Comparison of ENCODE assay signal across 29 cellular contexts in the genomic region with DNA sequence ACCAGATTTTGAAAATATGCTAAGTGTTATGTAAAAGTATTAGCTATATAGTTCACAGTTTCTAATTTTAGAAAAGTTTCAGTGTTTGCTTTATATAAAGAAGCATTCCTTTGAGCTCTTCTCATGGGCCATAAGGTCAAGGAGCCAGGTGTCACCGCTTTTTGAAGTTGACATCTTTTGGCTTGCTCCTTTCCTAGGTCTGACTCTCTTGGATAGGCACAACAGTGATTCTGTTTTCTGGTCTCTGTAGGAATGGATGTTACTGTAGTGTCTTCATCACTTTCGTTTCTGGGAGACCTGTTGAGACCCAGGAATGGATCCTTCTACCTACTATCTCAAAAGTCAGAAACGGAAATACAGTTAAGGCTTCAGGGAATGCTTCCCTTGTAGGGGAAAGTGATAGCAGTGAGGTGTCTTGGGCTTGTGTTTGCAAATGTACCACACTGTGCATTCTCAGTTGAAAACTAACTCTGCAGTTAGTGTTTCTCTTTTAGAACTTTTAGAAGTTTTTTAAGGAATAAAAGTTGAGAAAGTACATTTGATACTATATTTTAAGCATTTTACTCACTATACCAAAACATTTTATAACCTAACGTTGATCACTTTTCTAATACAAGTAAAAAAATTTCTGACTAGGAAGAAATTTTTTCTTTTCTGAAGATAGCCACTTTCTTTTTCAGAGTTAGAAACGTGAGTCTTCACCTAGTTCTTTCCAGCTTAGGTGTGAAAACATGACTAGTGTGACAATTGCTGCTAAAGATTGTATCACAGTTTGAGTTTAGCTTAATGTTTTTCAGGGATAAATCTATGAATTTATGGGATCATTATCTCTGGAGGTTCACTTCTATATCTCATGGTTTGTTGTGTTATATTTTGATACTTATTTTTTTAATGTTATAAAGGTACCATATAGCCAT. TPM values are rescaled to one million over a fixed set of nuclear protein-coding genes. Genes with fewer than 3 reads are reported as not detected.
DNase-seq lines count a peak whose midpoint lies in the region; ATAC-seq and TF ChIP-seq lines count a peak whose summit lies in the region.
"Had no signal": no experiment of that assay in that cellular context is flagged by ENCODE, and none has a peak within 500 bp of the region (broad histone marks: within the 10 kb centered on the region; RNA-seq: fewer than 3 reads in every experiment).

No MANE protein-coding gene starts in this region.

- POLR2A ChIA-PET in HEK293 (lab: Yijun Ruan, JAX), result interaction anchor here (0.6 kb wide), 1 partner anchor 55 kb away, joined by 3 read pairs; no protein-coding TSS in a partner anchor

- H3K79me2 ChIP-seq in trophoblast cell (ENCODE audit: control insufficient read depth, insufficient read depth, low read length, poor library complexity), result peaks cover 5% of the 10 kb centered on the region

- H3K23ac ChIP-seq in trophoblast cell (ENCODE audit: low read length), result no peak overlapping the region

- no peak overlapping the region for H4K8ac ChIP-seq in trophoblast cell (ENCODE audit: low read depth, low read length)

- no peaks in the 10 kb centered on the region for H3K27me3 Mint-ChIP-seq in central memory CD8-positive, alpha-beta T cell
- H3K27me3 Mint-ChIP-seq: activated naive CD8-positive, alpha-beta T cell treated with anti-CD3 and anti-CD28 coated beads, Interleukin-2, amount 50 U/mL, for 24 hours; naive thymus-derived CD4-positive, alpha-beta T cell; stimulated activated naive CD8-positive, alpha-beta T cell treated with anti-CD3 and anti-CD28 coated beads, Interleukin-15, amount 100 ng/mL, for 72 hours had no signal

- H3K4me2 ChIP-seq in trophoblast cell (ENCODE audit: low read length), result no peak overlapping the region

- H3K9me3 ChIP-seq in cardiac muscle cell (ENCODE audit: low read depth) (no peaks in the 10 kb centered on the region), HEK293 (ENCODE audit: control insufficient read depth, insufficient read depth, low read depth, low read length) (no peaks in the 10 kb centered on the region), trophoblast cell (ENCODE audit: insufficient read depth, low read depth, low read length) (no peaks in the 10 kb centered on the region)
- H3K9me3 ChIP-seq: tibial artery had no signal

- no peak overlapping the region for H4K91ac ChIP-seq in trophoblast cell (ENCODE audit: low read depth, low read length)

- H3K27me3 ChIP-seq in cardiac muscle cell, result no peaks in the 10 kb centered on the region
- no peaks in the 10 kb centered on the region for H3K27me3 ChIP-seq in trophoblast cell (ENCODE audit: insufficient read depth, low read length)
- H3K27me3 ChIP-seq: dorsolateral prefrontal cortex, tibial artery had no signal

- DNase-seq in cardiac muscle cell (ENCODE audit: low read depth in 1 of 2, low spot score in 1 of 2) (peak in 1 of 2 donors; percentile 52), Right ventricle myocardium superior (no peak), trophoblast cell (no peak), RKO (ENCODE audit: low spot score) (no peak), erythroblast (lab: John Stamatoyannopoulos, UW) (no peak)
- no peak for DNase-seq in central memory CD8-positive, alpha-beta T cell (ENCODE audit: low spot score in 2 of 2)
- DNase-seq: activated CD4-positive, alpha-beta T cell treated with anti-CD3 and anti-CD28 coated beads for 48 hours; activated naive CD8-positive, alpha-beta T cell treated with anti-CD3 and anti-CD28 coated beads, Interleukin-2, amount 50 U/mL, for 24 hours; activated T-cell treated with anti-CD3 and anti-CD28 coated beads, Interleukin-2, amount 50 U/mL, for 4 hours; CD8-positive, alpha-beta T cell; DMS153; dorsolateral prefrontal cortex; islet precursor cell; Karpas-422; left ventricle myocardium superior; naive thymus-derived CD4-positive, alpha-beta T cell; NCI-H1436 treated with DMSO at 0.1 percent for 48 hours; PC-3; SHP77; small intestine; stimulated activated CD4-positive, alpha-beta T cell treated with anti-CD3 and anti-CD28 coated beads, Interleukin-1b, Interleukin-23, amount 100 ng/mL, for 48 hours; stimulated activated CD8-positive, alpha-beta memory T cell treated with anti-CD3 and anti-CD28 coated beads, Interleukin-4, amount 100 ng/mL, for 48 hours; stimulated activated naive CD8-positive, alpha-beta T cell treated with anti-CD3 and anti-CD28 coated beads, Interleukin-15, amount 100 ng/mL, for 72 hours; T-helper 9 cell; tibial artery; WERI-Rb-1 had no signal

- H3K27ac ChIP-seq in cardiac muscle cell (peak overlapping the region; percentile 72), HEK293 (ENCODE audit: extremely low read depth, low read depth, low read length) (no peak overlapping the region), trophoblast cell (ENCODE audit: low read depth, low read length) (no peak overlapping the region)
- H3K27ac ChIP-seq: dorsolateral prefrontal cortex, tibial artery, WERI-Rb-1 had no signal

- H3K27ac Mint-ChIP-seq in central memory CD8-positive, alpha-beta T cell (ENCODE audit: low read depth), result no peak overlapping the region
- H3K27ac Mint-ChIP-seq: activated naive CD8-positive, alpha-beta T cell treated with anti-CD3 and anti-CD28 coated beads, Interleukin-2, amount 50 U/mL, for 24 hours; CD8-positive, alpha-beta T cell; mesothelial cell of epicardium; stimulated activated naive CD8-positive, alpha-beta T cell treated with anti-CD3 and anti-CD28 coated beads, Interleukin-15, amount 100 ng/mL, for 72 hours had no signal

- H4K12ac ChIP-seq in trophoblast cell (ENCODE audit: low read depth, low read length), result no peak overlapping the region

- no peaks in the 10 kb centered on the region for H3K9me3 Mint-ChIP-seq in central memory CD8-positive, alpha-beta T cell
- H3K9me3 Mint-ChIP-seq: activated naive CD8-positive, alpha-beta T cell treated with anti-CD3 and anti-CD28 coated beads, Interleukin-2, amount 50 U/mL, for 24 hours; CD8-positive, alpha-beta T cell; mesothelial cell of epicardium had no signal

- no peak overlapping the region for H3K18ac ChIP-seq in trophoblast cell (ENCODE audit: low read length)

- CTCF ChIA-PET in HEK293 (lab: Yijun Ruan, JAX), result no interaction called here

- H3K9ac ChIP-seq in trophoblast cell (ENCODE audit: low read length), result no peak overlapping the region

- ATAC-seq in Right ventricle myocardium superior (ENCODE audit: poor library complexity), result no peak
- peak; percentile 60 for ATAC-seq in central memory CD8-positive, alpha-beta T cell (replicated peaks; ENCODE audit: extremely low read depth, poor library complexity, severe bottlenecking)
- ATAC-seq in GM18870 (IDR thresholded peaks at IDR 0.05; ENCODE audit: unreplicated experiment), result no peak
- ATAC-seq: activated naive CD8-positive, alpha-beta T cell treated with anti-CD3 and anti-CD28 coated beads, Interleukin-2, amount 50 U/mL, for 24 hours; activated T-cell treated with anti-CD3 and anti-CD28 coated beads, Interleukin-2, amount 50 U/mL, for 4 hours; CD8-positive, alpha-beta T cell; left ventricle myocardium superior; naive thymus-derived CD4-positive, alpha-beta T cell; PC-3; stimulated activated naive CD8-positive, alpha-beta T cell treated with anti-CD3 and anti-CD28 coated beads, Interleukin-15, amount 100 ng/mL, for 72 hours had no signal

- H3K79me1 ChIP-seq in trophoblast cell (ENCODE audit: low read length), result no peaks in the 10 kb centered on the region

- TF ChIP-seq CTCF in cardiac muscle cell (IDR thresholded peaks at IDR 0.05; ENCODE audit: low read depth, low read length) (no peak), HEK293 (tag by site-specific recombination; IDR thresholded peaks at IDR 0.05) (no peak)

- no peak overlapping the region for H2BK5ac ChIP-seq in trophoblast cell (ENCODE audit: low read depth, low read length, poor library complexity)

- WGBS in trophoblast cell (ENCODE audit: extremely low coverage, insufficient coverage, insufficient read length), result no CpG with 5 or more reads among the region's 5 CpGs

- H2BK120ac ChIP-seq in trophoblast cell (ENCODE audit: insufficient read depth, low read length, poor library complexity), result no peak overlapping the region

- H3K4me3 ChIP-seq in cardiac muscle cell (no peak overlapping the region), HEK293 (ENCODE audit: low read depth, low read length) (no peak overlapping the region), trophoblast cell (ENCODE audit: low read depth, low read length) (no peak overlapping the region)
- H3K4me3 ChIP-seq: dorsolateral prefrontal cortex, tibial artery had no signal

- H2AK5ac ChIP-seq in trophoblast cell (ENCODE audit: low read length), result no peak overlapping the region

- no peak overlapping the region for H2AFZ ChIP-seq in trophoblast cell (ENCODE audit: insufficient read depth, low read length, poor library complexity)

- no peak overlapping the region for H3K14ac ChIP-seq in trophoblast cell (ENCODE audit: low read length)

- H2BK12ac ChIP-seq in trophoblast cell (ENCODE audit: low read length), result no peak overlapping the region

- H3K4ac ChIP-seq in trophoblast cell (ENCODE audit: low read depth, low read length), result peak overlapping the region; percentile 62

- peaks cover 20% of the 10 kb centered on the region for H3K4me1 ChIP-seq in cardiac muscle cell (ENCODE audit: low read depth)
- peaks cover 5% of the 10 kb centered on the region; the same call in 1 of the 2 replicates for H3K4me1 ChIP-seq in HEK293 (ENCODE audit: control insufficient read depth, insufficient read depth, low read length)
- no peaks in the 10 kb centered on the region for H3K4me1 ChIP-seq in trophoblast cell (ENCODE audit: control insufficient read depth in 1 of 2, insufficient read depth in 2 of 2, low read length in 2 of 2)
- H3K4me1 ChIP-seq: tibial artery had no signal

- no peaks in the 10 kb centered on the region for H3K36me3 ChIP-seq in cardiac muscle cell
- H3K36me3 ChIP-seq in HEK293 (ENCODE audit: control insufficient read depth in 2 of 2, insufficient read depth in 1 of 2, low read length in 2 of 2), result no peaks in the 10 kb centered on the region
- H3K36me3 ChIP-seq in trophoblast cell (ENCODE audit: control insufficient read depth in 1 of 2, insufficient read depth in 2 of 2, low read length in 2 of 2), result no peaks in the 10 kb centered on the region
- H3K36me3 ChIP-seq: tibial artery had no signal

- intact Hi-C loops in Right ventricle myocardium superior (cut with DNase I), result no loop called here

- peaks cover 2% of the 10 kb centered on the region for H3K36me3 Mint-ChIP-seq in central memory CD8-positive, alpha-beta T cell (ENCODE audit: insufficient read depth)

- peaks cover 36% of the 10 kb centered on the region for H3K4me1 Mint-ChIP-seq in central memory CD8-positive, alpha-beta T cell

- no peak overlapping the region for H3K4me3 Mint-ChIP-seq in central memory CD8-positive, alpha-beta T cell
- H3K4me3 Mint-ChIP-seq: activated naive CD8-positive, alpha-beta T cell treated with anti-CD3 and anti-CD28 coated beads, Interleukin-2, amount 50 U/mL, for 24 hours; activated T-cell treated with anti-CD3 and anti-CD28 coated beads, Interleukin-2, amount 50 U/mL, for 4 hours; CD8-positive, alpha-beta T cell; mesothelial cell of epicardium; naive thymus-derived CD4-positive, alpha-beta T cell; stimulated activated naive CD8-positive, alpha-beta T cell treated with anti-CD3 and anti-CD28 coated beads, Interleukin-15, amount 100 ng/mL, for 72 hours had no signal

- TF ChIP-seq POLR2A in erythroblast (IDR thresholded peaks at IDR 0.05; ENCODE audit: low read length), result no peak

RNA-seq across cellular contexts. Expression of gene VRK1, which starts 20.8 kb away (rescaled TPM):
- total RNA-seq in cardiac muscle cell, result 15.6 and 16.2 TPM in 2 replicates
- 22.8 and 34.4 TPM in 2 replicates for polyA plus RNA-seq in cardiac muscle cell
- total RNA-seq in Right ventricle myocardium superior, result 4.7 TPM
- polyA plus RNA-seq in trophoblast cell (2013), result 23.9 and 24.4 TPM in 2 replicates
